In genomic region chrX:111868726-111869638, GRCh38 we compare ENCODE assay signal across 8 cellular contexts. TPM values are rescaled to one million over a fixed set of nuclear protein-coding genes. Genes with fewer than 3 reads are reported as not detected.
DNase-seq lines count a peak whose midpoint lies in the region; ATAC-seq and TF ChIP-seq lines count a peak whose summit lies in the region.

No MANE protein-coding gene starts in this region.

- no peaks in the 10 kb centered on the region for H3K36me3 ChIP-seq in HCT116 (ENCODE audit: control insufficient read depth in 1 of 2, insufficient read depth in 2 of 2, low read length in 2 of 2)
- H3K36me3 ChIP-seq in lung (ENCODE audit: control insufficient read depth in 2 of 2, insufficient read depth in 2 of 2, low read length in 2 of 2) = no peaks in the 10 kb centered on the region
- no peaks in the 10 kb centered on the region for H3K36me3 ChIP-seq in uterus

- WGBS in lung, 2 donors = 20 to 23% methylated on average over 5 of the region's 5 CpGs

- no peak for DNase-seq in HCT116 (ENCODE audit: low read depth, low spot score)
- DNase-seq in KBM-7 = peak; percentile 19
- no peak for DNase-seq in lung (ENCODE audit: low spot score)
- no peak for DNase-seq in islet precursor cell
- DNase-seq in activated T-cell treated with anti-CD3 and anti-CD28 coated beads for 4 hours = no peak
- DNase-seq in activated CD8-positive, alpha-beta memory T cell treated with anti-CD3 and anti-CD28 coated beads for 24 hours = no peak
- DNase-seq in uterus = no peak

- no peak overlapping the region for H3K9ac ChIP-seq in HCT116 (ENCODE audit: low read length)

- H2AFZ ChIP-seq in HCT116 (ENCODE audit: low read depth, low read length, poor library complexity, severe bottlenecking) = no peak overlapping the region

- intact Hi-C loops in HCT116 (cut with micrococcal nuclease) = loop anchor here (2.0 to 5.0 kb wide), 2 partner anchors 176 to 773 kb away; no protein-coding TSS in a partner anchor
- intact Hi-C loops in uterus (cut with DNase I; ENCODE audit: low total_unique reads) = no loop called here

- H3K9me3 ChIP-seq in HCT116 (ENCODE audit: control insufficient read depth in 1 of 2, insufficient read depth in 1 of 2, low read depth in 1 of 2, low read length in 2 of 2) (no peaks in the 10 kb centered on the region), lung (ENCODE audit: control insufficient read depth in 2 of 2, insufficient read depth in 1 of 2, low read length in 1 of 2) (no peaks in the 10 kb centered on the region), uterus (no peaks in the 10 kb centered on the region)

- TF ChIP-seq POLR2A in HCT116 (IDR thresholded peaks at IDR 0.05; ENCODE audit: borderline replicate concordance, extremely low read depth, insufficient read depth, insufficient read length) = no peak
- TF ChIP-seq POLR2A in uterus (IDR thresholded peaks at IDR 0.05) = no peak

- POLR2A ChIA-PET in HCT116 (lab: Charles Lee) = no interaction called here

- H3K79me2 ChIP-seq in HCT116 (ENCODE audit: insufficient read depth, low read length) = no peaks in the 10 kb centered on the region

- H3K27me3 ChIP-seq in HCT116 (ENCODE audit: insufficient read depth, low read length) (no peaks in the 10 kb centered on the region), lung (ENCODE audit: control insufficient read depth, insufficient read depth) (peaks cover 17% of the 10 kb centered on the region), uterus (no peaks in the 10 kb centered on the region)

- H3K4me2 ChIP-seq in HCT116 (ENCODE audit: low read length) = no peak overlapping the region

- RAD21 ChIA-PET in HCT116 (lab: Charles Lee; ENCODE audit: low non-redundant PET in 1 of 2, low total read pairs in 2 of 2, uncharacterized antibody in 2 of 2, unreplicated experiment in 2 of 2) = no interaction called here

- TF ChIP-seq RAD21 in HCT116 (IDR thresholded peaks at IDR 0.05; ENCODE audit: low read depth) = no peak

- H3K9me2 ChIP-seq in HCT116 (ENCODE audit: insufficient read depth) = no peaks in the 10 kb centered on the region

- H3K4me1 ChIP-seq in HCT116 (ENCODE audit: control insufficient read depth in 1 of 2, insufficient read depth in 2 of 2, low read length in 2 of 2) (no peaks in the 10 kb centered on the region), lung (ENCODE audit: control insufficient read depth in 2 of 2, insufficient read depth in 2 of 2, low read length in 2 of 2) (no peaks in the 10 kb centered on the region), uterus (no peaks in the 10 kb centered on the region)

- BruUV-seq in HCT116 (replicated peaks; lab: Mats Ljungman, UMichigan) = no TSS peak

- TF ChIP-seq CTCF in HCT116 (IDR thresholded peaks at IDR 0.05 in 2 of 3, conservative IDR thresholded peaks at IDR 0.05 in 1 of 3; ENCODE audit: borderline replicate concordance in 1 of 3, insufficient read depth in 1 of 3, low read depth in 2 of 3, low read length in 2 of 3) (no peak), lung (IDR thresholded peaks at IDR 0.05; ENCODE audit: control extremely low read depth, extremely low read depth) (no peak), uterus (IDR thresholded peaks at IDR 0.05) (no peak)

- peak; percentile 10 for ATAC-seq in GM18861 (IDR thresholded peaks at IDR 0.05; ENCODE audit: unreplicated experiment)
- ATAC-seq in HCT116 = 0 out of 2 replicates have a peak, but pooled peaks have one; percentile 11
- ATAC-seq in lung (ENCODE audit: insufficient read depth, low FRiP score) = peak; percentile 43

- H3K27ac ChIP-seq in HCT116 (ENCODE audit: low read depth, low read length) (no peak overlapping the region), lung (ENCODE audit: low read depth in 1 of 2, low read length in 1 of 2) (no peak overlapping the region), uterus (no peak overlapping the region)

- CTCF ChIA-PET in HCT116 (lab: Charles Lee) = interaction anchor here (1.0 to 1.3 kb wide), 3 partner anchors 173 to 773 kb away, joined by 4 to 6 read pairs (median 4); no protein-coding TSS in a partner anchor

- H3K4me3 ChIP-seq in HCT116 (replicated peaks in 1 of 2; ENCODE audit: low read depth in 1 of 2, low read length in 2 of 2) = no peak overlapping the region
- H3K4me3 ChIP-seq in lung = no peak overlapping the region
- no peak overlapping the region for H3K4me3 ChIP-seq in uterus

- in situ Hi-C loops in KBM-7 (cut with MboI; ENCODE audit: low pct_unique_long_range_greater_than_20kb, low sequenced_read_pairs) = no loop called here

- no peaks in the 10 kb centered on the region for H4K20me1 ChIP-seq in HCT116 (ENCODE audit: insufficient read depth)

TF ChIP-seq in HCT116, 20 proteins besides CTCF, POLR2A, EP300 and RAD21:
- TF ChIP-seq FOSL1 (IDR thresholded peaks at IDR 0.05; ENCODE audit: low read depth) (no peak), ZFX (IDR thresholded peaks at IDR 0.05) (no peak), JUND (IDR thresholded peaks at IDR 0.05) (no peak), CBX3 (IDR thresholded peaks at IDR 0.05; ENCODE audit: low read depth) (no peak), TCF7L2 (IDR thresholded peaks at IDR 0.05; ENCODE audit: borderline replicate concordance, extremely low read depth, insufficient read depth, insufficient read length) (no peak), YY1 (IDR thresholded peaks at IDR 0.05; ENCODE audit: extremely low read depth, insufficient replicate concordance, low read depth, low read length) (no peak), ZNF274 (IDR thresholded peaks at IDR 0.05; ENCODE audit: low read depth, low read length) (no peak), SRF (IDR thresholded peaks at IDR 0.05; ENCODE audit: low read depth) (no peak), SIN3A (IDR thresholded peaks at IDR 0.05; ENCODE audit: low read depth) (no peak), ZBTB33 (IDR thresholded peaks at IDR 0.05; ENCODE audit: extremely low read depth, insufficient replicate concordance, low read length) (no peak), ELF1 (IDR thresholded peaks at IDR 0.05; ENCODE audit: borderline replicate concordance, low read depth) (no peak), SP1 (IDR thresholded peaks at IDR 0.05; ENCODE audit: low read depth) (no peak), EGR1 (IDR thresholded peaks at IDR 0.05; ENCODE audit: low read depth) (no peak), EZH2 (IDR thresholded peaks at IDR 0.05) (no peak), ATF3 (IDR thresholded peaks at IDR 0.05) (no peak)

RNA-seq across cellular contexts. Expression of gene TRPC5OS, which starts 7.0 kb away (rescaled TPM):
- 0.07 TPM for total RNA-seq in HCT116 (2021; ENCODE audit: unreplicated experiment)
- polyA plus RNA-seq in HCT116 (2012) = 0.02 and 0.03 TPM in 2 replicates
- total RNA-seq in lung = not detected
- polyA plus RNA-seq in lung = not detected
- not detected for total RNA-seq in uterus
